ENCODE assay signal across 1 cellular context in the genomic region with DNA sequence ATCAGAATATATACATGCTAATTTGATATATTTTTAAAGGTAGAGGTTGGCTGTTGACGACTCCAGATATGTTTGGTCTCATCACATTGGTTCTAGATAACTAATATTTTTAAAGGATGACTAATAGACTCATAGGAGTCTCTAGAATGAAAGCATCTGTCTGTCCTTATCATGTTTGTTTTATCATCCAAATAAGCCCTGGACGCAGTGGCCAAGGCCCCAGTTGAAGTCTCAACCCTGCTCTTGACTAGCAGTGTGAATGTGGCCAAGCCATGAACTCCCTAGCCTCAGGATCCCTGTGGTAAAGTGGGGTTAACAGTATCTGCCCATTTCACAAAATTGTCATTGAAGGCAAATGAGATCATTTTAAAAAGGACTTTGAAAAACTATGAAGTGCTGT.
A peak's percentile ranks its signal among the peaks of the same experiment; 100 is the strongest.
TF ChIP-seq lines count a peak whose summit lies in the region.

No MANE protein-coding gene starts in this region.

TF ChIP-seq in K562, 482 proteins besides CTCF, POLR2A, EP300 and RAD21 (continued from another document):
- TF ChIP-seq, protein P1, sequence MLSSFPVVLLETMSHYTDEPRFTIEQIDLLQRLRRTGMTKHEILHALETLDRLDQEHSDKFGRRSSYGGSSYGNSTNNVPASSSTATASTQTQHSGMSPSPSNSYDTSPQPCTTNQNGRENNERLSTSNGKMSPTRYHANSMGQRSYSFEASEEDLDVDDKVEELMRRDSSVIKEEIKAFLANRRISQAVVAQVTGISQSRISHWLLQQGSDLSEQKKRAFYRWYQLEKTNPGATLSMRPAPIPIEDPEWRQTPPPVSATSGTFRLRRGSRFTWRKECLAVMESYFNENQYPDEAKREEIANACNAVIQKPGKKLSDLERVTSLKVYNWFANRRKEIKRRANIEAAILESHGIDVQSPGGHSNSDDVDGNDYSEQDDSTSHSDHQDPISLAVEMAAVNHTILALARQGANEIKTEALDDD (IDR thresholded peaks at IDR 0.05), result peak; percentile 60; the same call in 1 of the 2 replicates
- TF ChIP-seq ZNF175 (CRISPR knock-in tag; IDR thresholded peaks at IDR 0.05; ENCODE audit: low read depth), result no peak
- peak; percentile 52 for TF ChIP-seq FOSL1 (tag; conservative IDR thresholded peaks at IDR 0.05)
- no peak for TF ChIP-seq TAF15 (IDR thresholded peaks at IDR 0.05; ENCODE audit: low read depth, low read length)
- TF ChIP-seq KDM1A (IDR thresholded peaks at IDR 0.05), result no peak
- TF ChIP-seq CBFB (CRISPR knock-in tag; IDR thresholded peaks at IDR 0.05), result no peak
- TF ChIP-seq HDAC6 (IDR thresholded peaks at IDR 0.05; ENCODE audit: low read depth, low read length), result no peak
- TF ChIP-seq, protein P2, sequence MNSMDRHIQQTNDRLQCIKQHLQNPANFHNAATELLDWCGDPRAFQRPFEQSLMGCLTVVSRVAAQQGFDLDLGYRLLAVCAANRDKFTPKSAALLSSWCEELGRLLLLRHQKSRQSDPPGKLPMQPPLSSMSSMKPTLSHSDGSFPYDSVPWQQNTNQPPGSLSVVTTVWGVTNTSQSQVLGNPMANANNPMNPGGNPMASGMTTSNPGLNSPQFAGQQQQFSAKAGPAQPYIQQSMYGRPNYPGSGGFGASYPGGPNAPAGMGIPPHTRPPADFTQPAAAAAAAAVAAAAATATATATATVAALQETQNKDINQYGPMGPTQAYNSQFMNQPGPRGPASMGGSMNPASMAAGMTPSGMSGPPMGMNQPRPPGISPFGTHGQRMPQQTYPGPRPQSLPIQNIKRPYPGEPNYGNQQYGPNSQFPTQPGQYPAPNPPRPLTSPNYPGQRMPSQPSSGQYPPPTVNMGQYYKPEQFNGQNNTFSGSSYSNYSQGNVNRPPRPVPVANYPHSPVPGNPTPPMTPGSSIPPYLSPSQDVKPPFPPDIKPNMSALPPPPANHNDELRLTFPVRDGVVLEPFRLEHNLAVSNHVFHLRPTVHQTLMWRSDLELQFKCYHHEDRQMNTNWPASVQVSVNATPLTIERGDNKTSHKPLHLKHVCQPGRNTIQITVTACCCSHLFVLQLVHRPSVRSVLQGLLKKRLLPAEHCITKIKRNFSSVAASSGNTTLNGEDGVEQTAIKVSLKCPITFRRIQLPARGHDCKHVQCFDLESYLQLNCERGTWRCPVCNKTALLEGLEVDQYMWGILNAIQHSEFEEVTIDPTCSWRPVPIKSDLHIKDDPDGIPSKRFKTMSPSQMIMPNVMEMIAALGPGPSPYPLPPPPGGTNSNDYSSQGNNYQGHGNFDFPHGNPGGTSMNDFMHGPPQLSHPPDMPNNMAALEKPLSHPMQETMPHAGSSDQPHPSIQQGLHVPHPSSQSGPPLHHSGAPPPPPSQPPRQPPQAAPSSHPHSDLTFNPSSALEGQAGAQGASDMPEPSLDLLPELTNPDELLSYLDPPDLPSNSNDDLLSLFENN (IDR thresholded peaks at IDR 0.05; ENCODE audit: low read depth in 2 of 2, low read length in 2 of 2), result no peak
- no peak for TF ChIP-seq SREBF2 (CRISPR knock-in tag; IDR thresholded peaks at IDR 0.05)
- TF ChIP-seq CC2D1A (IDR thresholded peaks at IDR 0.05), result no peak
- no peak for TF ChIP-seq ZNF445 (CRISPR knock-in tag; IDR thresholded peaks at IDR 0.05; ENCODE audit: low read depth)
- no peak for TF ChIP-seq SAFB2 (IDR thresholded peaks at IDR 0.05; ENCODE audit: borderline replicate concordance, low read depth, low read length, severe bottlenecking)
- TF ChIP-seq ASH1L (IDR thresholded peaks at IDR 0.05; ENCODE audit: borderline replicate concordance, low read depth, partially characterized antibody), result no peak
- TF ChIP-seq KHSRP (IDR thresholded peaks at IDR 0.05), result no peak
